15 cellular contexts compared by ENCODE assay signal in genomic region chr10:113000454-113000853, GRCh38. TPM values are rescaled to one million over a fixed set of nuclear protein-coding genes. Genes with fewer than 3 reads are reported as not detected.
DNase-seq lines count a peak whose midpoint lies in the region; ATAC-seq and TF ChIP-seq lines count a peak whose summit lies in the region.
"Had no signal": no experiment of that assay in that cellular context is flagged by ENCODE, and none has a peak within 500 bp of the region (broad histone marks: within the 10 kb centered on the region; RNA-seq: fewer than 3 reads in every experiment).

No MANE protein-coding gene starts in this region.

- H3K27ac ChIP-seq in GM23248 (0 out of 2 replicates have a peak overlapping the region, but pooled peaks have one; percentile 33), rectal smooth muscle tissue (ENCODE audit: low read depth, low read length) (peak overlapping the region; percentile 54)
- H3K27ac ChIP-seq: colonic mucosa, spleen, VCaP had no signal

- no peaks in the 10 kb centered on the region for H3K9me3 Mint-ChIP-seq in MCF 10A (ENCODE audit: unreplicated experiment)
- no peaks in the 10 kb centered on the region for H3K9me3 Mint-ChIP-seq in activated CD4-positive, alpha-beta T cell treated with anti-CD3 and anti-CD28 coated beads, Interleukin-2, amount 10 ng/mL, durations not matched to agents 24 days and 14 days
- H3K9me3 Mint-ChIP-seq: CD4-positive, alpha-beta T cell; immature natural killer cell had no signal

- BruUV-seq in MCF 10A (replicated peaks; lab: Mats Ljungman, UMichigan), result no TSS peak

- peaks cover 10% of the 10 kb centered on the region for H3K4me1 ChIP-seq in GM23248 (ENCODE audit: insufficient read depth)
- peaks cover 27% of the 10 kb centered on the region for H3K4me1 ChIP-seq in rectal smooth muscle tissue (ENCODE audit: control insufficient read depth, insufficient read depth, low read length)

- no peaks in the 10 kb centered on the region for H3K27me3 ChIP-seq in GM23248 (replicated peaks; ENCODE audit: insufficient read depth)
- H3K27me3 ChIP-seq in rectal smooth muscle tissue (ENCODE audit: control insufficient read depth, insufficient read depth, low read length), result no peaks in the 10 kb centered on the region
- H3K27me3 ChIP-seq: colonic mucosa, spleen had no signal

- in situ Hi-C loops in GM23248 (cut with MboI), result no loop called here

- H4K20me1 ChIP-seq in GM23248 (ENCODE audit: insufficient read depth), result peaks cover 44% of the 10 kb centered on the region

- intact Hi-C loops in MCF 10A (cut with micrococcal nuclease) (loop anchor here (5.0 kb wide), 1 partner anchor 72 kb away; no protein-coding TSS in a partner anchor), left colon (cut with DNase I, micrococcal nuclease) (no loop called here)
- intact Hi-C loops in activated CD4-positive, alpha-beta T cell treated with anti-CD3 and anti-CD28 coated beads, Interleukin-2, amount 10 ng/mL, durations not matched to agents 24 days and 14 days (cut with micrococcal nuclease), result no loop called here

- POLR2A ChIA-PET in MCF 10A (lab: Yijun Ruan, JAX), result interaction anchor here (0.9 to 1.4 kb wide), 2 partner anchors 9 to 59 kb away, joined by 5 to 7 read pairs; no protein-coding TSS in a partner anchor

- H2AFZ ChIP-seq in GM23248, result no peak overlapping the region

- H3K4me3 Mint-ChIP-seq in MCF 10A (ENCODE audit: unreplicated experiment), result peak overlapping the region; percentile 63
- H3K4me3 Mint-ChIP-seq in activated CD4-positive, alpha-beta T cell treated with anti-CD3 and anti-CD28 coated beads, Interleukin-2, amount 10 ng/mL, durations not matched to agents 24 days and 14 days, result no peak overlapping the region
- H3K4me3 Mint-ChIP-seq: CD4-positive, alpha-beta T cell; IgD-negative memory B cell; immature natural killer cell had no signal

- H3K4me1 Mint-ChIP-seq in MCF 10A (ENCODE audit: insufficient read depth, unreplicated experiment), result peaks cover 20% of the 10 kb centered on the region
- no peaks in the 10 kb centered on the region for H3K4me1 Mint-ChIP-seq in activated CD4-positive, alpha-beta T cell treated with anti-CD3 and anti-CD28 coated beads, Interleukin-2, amount 10 ng/mL, durations not matched to agents 24 days and 14 days
- H3K4me1 Mint-ChIP-seq: IgD-negative memory B cell had no signal

- no peak overlapping the region for H3K9ac ChIP-seq in GM23248
- no peak overlapping the region for H3K9ac ChIP-seq in rectal smooth muscle tissue (ENCODE audit: low read length)

- no peak overlapping the region for H3K4me3 ChIP-seq in GM23248
- no peak overlapping the region for H3K4me3 ChIP-seq in rectal smooth muscle tissue (ENCODE audit: low read length)
- H3K4me3 ChIP-seq: colonic mucosa, spleen had no signal

- H3K36me3 ChIP-seq in GM23248 (ENCODE audit: low read depth) (no peaks in the 10 kb centered on the region), rectal smooth muscle tissue (ENCODE audit: control insufficient read depth, insufficient read depth, low read length) (peaks cover under 1% of the 10 kb centered on the region)
- H3K36me3 ChIP-seq: colonic mucosa had no signal

- TF ChIP-seq CTCF in MCF 10A (IDR thresholded peaks at IDR 0.05; ENCODE audit: unreplicated experiment), result no peak

- CTCF ChIA-PET in MCF 10A (lab: Yijun Ruan, JAX), result no interaction called here

- peaks cover 100% of the 10 kb centered on the region for H3K79me2 ChIP-seq in GM23248 (ENCODE audit: insufficient read depth)

- no peaks in the 10 kb centered on the region for H3K27me3 Mint-ChIP-seq in MCF 10A (ENCODE audit: insufficient read depth, unreplicated experiment)
- peaks cover 68% of the 10 kb centered on the region for H3K27me3 Mint-ChIP-seq in activated CD4-positive, alpha-beta T cell treated with anti-CD3 and anti-CD28 coated beads, Interleukin-2, amount 10 ng/mL, durations not matched to agents 24 days and 14 days

- WGBS in GM23248 (ENCODE audit: low coverage in 1 of 2, low lambda C conversion rate in 2 of 2, missing lambda C conversion rate in 2 of 2), 2 experiments, result 50% methylated on average over 6 of the region's 6 CpGs

- DNase-seq in GM23248 (no peak), MCF 10A (ENCODE audit: unreplicated experiment) (no peak), left colon (no peak), DMS153 treated with DMSO at 0.1 percent for 48 hours (lab: John Stamatoyannopoulos, UW; ENCODE audit: unreplicated experiment) (no peak), HK-2 (ENCODE audit: unreplicated experiment) (no peak)
- no peak for DNase-seq in activated CD4-positive, alpha-beta T cell treated with anti-CD3 and anti-CD28 coated beads, Interleukin-2, amount 10 ng/mL, durations not matched to agents 24 days and 14 days
- DNase-seq: CD4-positive, alpha-beta T cell; immature natural killer cell; NCI-H774; spleen had no signal

- no peak overlapping the region for H3K4me2 ChIP-seq in GM23248 (ENCODE audit: unreplicated experiment)

- peaks cover 10% of the 10 kb centered on the region; the same call in 1 of the 2 replicates for H3F3A ChIP-seq in GM23248 (ENCODE audit: insufficient read depth)

- peak overlapping the region; percentile 88 for H3K27ac Mint-ChIP-seq in MCF 10A (ENCODE audit: low read depth, unreplicated experiment)
- no peak overlapping the region for H3K27ac Mint-ChIP-seq in activated CD4-positive, alpha-beta T cell treated with anti-CD3 and anti-CD28 coated beads, Interleukin-2, amount 10 ng/mL, durations not matched to agents 24 days and 14 days
- H3K27ac Mint-ChIP-seq: CD4-positive, alpha-beta T cell; IgD-negative memory B cell; immature natural killer cell had no signal

- H3K36me3 Mint-ChIP-seq in MCF 10A (ENCODE audit: insufficient read depth, unreplicated experiment), result peaks cover 33% of the 10 kb centered on the region
- H3K36me3 Mint-ChIP-seq in activated CD4-positive, alpha-beta T cell treated with anti-CD3 and anti-CD28 coated beads, Interleukin-2, amount 10 ng/mL, durations not matched to agents 24 days and 14 days (ENCODE audit: low read depth), result no peaks in the 10 kb centered on the region
- H3K36me3 Mint-ChIP-seq: IgD-negative memory B cell had no signal

- ATAC-seq in left colon (peak; percentile 15), GM19452 (IDR thresholded peaks at IDR 0.05; ENCODE audit: unreplicated experiment) (no peak)

- no peaks in the 10 kb centered on the region for H3K9me2 ChIP-seq in GM23248 (ENCODE audit: insufficient read depth)

- H3K9me3 ChIP-seq in GM23248 (ENCODE audit: low read depth), result no peaks in the 10 kb centered on the region
- H3K9me3 ChIP-seq: colonic mucosa, spleen had no signal

RNA-seq across cellular contexts. Expression of gene TCF7L2, which starts 50.4 kb away (rescaled TPM):
- 4.2 and 6.2 TPM in 2 replicates for total RNA-seq in GM23248 (2014; rRNA removed; shearing (Covaris generic))
- polyA plus RNA-seq in GM23248 (2016; fragmentation: Nextera tagmentation; extraction: Ambion mirVana), result 18.2 and 19.3 TPM in 2 replicates
- total RNA-seq in MCF 10A (2022) (25.2 and 25.7 TPM in 2 replicates), left colon (100 to 1,000 TPM; 114 to 118 TPM)
- 0.21 and 0.43 TPM in 2 replicates for total RNA-seq in activated CD4-positive, alpha-beta T cell treated with anti-CD3 and anti-CD28 coated beads, Interleukin-2, amount 10 ng/mL, durations not matched to agents 24 days and 14 days
